16 cellular contexts compared by ENCODE assay signal in genomic region chr5:133664422-133664821, GRCh38. TPM values are rescaled to one million over a fixed set of nuclear protein-coding genes. Genes with fewer than 3 reads are reported as not detected.
DNase-seq lines count a peak whose midpoint lies in the region; ATAC-seq and TF ChIP-seq lines count a peak whose summit lies in the region.
"Had no signal": no experiment of that assay in that cellular context is flagged by ENCODE, and none has a peak within 500 bp of the region (broad histone marks: within the 10 kb centered on the region; RNA-seq: fewer than 3 reads in every experiment).

No MANE protein-coding gene starts in this region.

- no peaks in the 10 kb centered on the region for H3K9me3 ChIP-seq in HEK293 (ENCODE audit: control insufficient read depth, insufficient read depth, low read depth, low read length)
- H3K9me3 ChIP-seq: right lobe of liver had no signal

- H3K36me3 ChIP-seq in BJ (ENCODE audit: control insufficient read depth, insufficient read depth, low read length) (no peaks in the 10 kb centered on the region), HEK293 (ENCODE audit: control insufficient read depth in 2 of 2, insufficient read depth in 1 of 2, low read length in 2 of 2) (no peaks in the 10 kb centered on the region)
- H3K36me3 ChIP-seq: right lobe of liver had no signal

- no peaks in the 10 kb centered on the region for H3K4me1 ChIP-seq in HEK293 (ENCODE audit: control insufficient read depth, insufficient read depth, low read length)
- H3K4me1 ChIP-seq: right lobe of liver had no signal

- H3K4me3 ChIP-seq in BJ (ENCODE audit: low read depth, low read length): no peak overlapping the region
- H3K4me3 ChIP-seq in HEK293 (ENCODE audit: low read depth, low read length): no peak overlapping the region
- H3K4me3 ChIP-seq: right lobe of liver had no signal

- H3K27me3 ChIP-seq in BJ (ENCODE audit: control insufficient read depth, insufficient read depth, low read length): no peaks in the 10 kb centered on the region
- H3K27me3 ChIP-seq: right lobe of liver had no signal

- CTCF ChIA-PET in BJ (lab: Yijun Ruan, JAX): interaction anchor here (1.0 kb wide), 1 partner anchor 205 kb away, joined by 3 read pairs; no protein-coding TSS in a partner anchor
- CTCF ChIA-PET in HEK293 (lab: Yijun Ruan, JAX): interaction anchor here (0.7 kb wide), 1 partner anchor 83 kb away, joined by 4 read pairs; no protein-coding TSS in a partner anchor

- POLR2A ChIA-PET in BJ (lab: Charles Lee) (interaction anchor here (0.6 kb wide), 1 partner anchor 82 kb away, joined by 8 read pairs; no protein-coding TSS in a partner anchor), HEK293 (lab: Yijun Ruan, JAX) (no interaction called here)

- ATAC-seq in left colon: no peak
- no peak for ATAC-seq in GM21515 (IDR thresholded peaks at IDR 0.05; ENCODE audit: unreplicated experiment)
- ATAC-seq in HG02759 (IDR thresholded peaks at IDR 0.05; ENCODE audit: unreplicated experiment): no peak
- ATAC-seq: CD8-positive, alpha-beta T cell; right lobe of liver had no signal

- DNase-seq in BJ (ENCODE audit: low read depth) (peak; percentile 27), T1000 (lab: John Stamatoyannopoulos, UW) (peak; percentile 87), iris pigment epithelial cell (ENCODE audit: low read depth) (peak; percentile 12), left colon (no peak), SHP77 (lab: John Stamatoyannopoulos, UW) (no peak)
- DNase-seq: activated CD4-positive, alpha-beta memory T cell treated with anti-CD3 and anti-CD28 coated beads, Interleukin-2, amount 10 ng/mL, durations not matched to agents 7 days and 5 days; activated naive CD4-positive, alpha-beta T cell; CD8-positive, alpha-beta T cell; naive B cell; NCI-H146; right lobe of liver; substantia nigra had no signal

- H3K27ac ChIP-seq in HEK293 (ENCODE audit: extremely low read depth, low read depth, low read length): no peak overlapping the region
- H3K27ac ChIP-seq: right lobe of liver had no signal

- TF ChIP-seq CTCF in BJ (IDR thresholded peaks at IDR 0.05; ENCODE audit: insufficient read depth, low read depth, low read length): no peak
- no peak for TF ChIP-seq CTCF in HEK293 (tag by site-specific recombination; IDR thresholded peaks at IDR 0.05)

- intact Hi-C loops in left colon (cut with DNase I, micrococcal nuclease): no loop called here

TF ChIP-seq in HEK293, 187 proteins besides CTCF, POLR2A, EP300 and RAD21:
- TF ChIP-seq ZFHX2 (tag by site-specific recombination; conservative IDR thresholded peaks at IDR 0.05): peak; percentile 39; the same call in 1 of the 2 replicates
- no peak for TF ChIP-seq ZNF596 (tag by site-specific recombination; IDR thresholded peaks at IDR 0.05)

RNA-seq across cellular contexts. Expression of gene FSTL4, which starts 52.1 kb away (rescaled TPM):
- not detected in 2 replicates for polyA plus RNA-seq in BJ (2011; rRNA removed)
- polyA minus RNA-seq in BJ (2011; rRNA and poly(A)+ RNA removed): not detected in 2 replicates
- under 1 TPM; 0.34 to 0.39 TPM for total RNA-seq in left colon
- total RNA-seq: activated CD4-positive, alpha-beta memory T cell treated with anti-CD3 and anti-CD28 coated beads, Interleukin-2, amount 10 ng/mL, durations not matched to agents 7 days and 5 days; T-helper 1 cell treated with Interleukin-12 subunit alpha and Interleukin-12 subunit beta and Interleukin-4 antibody, amounts not matched to agents 30 ng/mL and 1 ng/mL, for 36 hours had no signal

Comparison
In these comparisons a context has a peak if more than half of its experiments do, and no peak if none do; other contexts are left out.
1. DNase-seq: peak in BJ (single experiment), T1000 (single experiment) and iris pigment epithelial cell (single experiment); none in left colon (0 of 2) and SHP77 (0 of 2).